In genomic region chr12:25186788-25187397, GRCh38 we compare ENCODE assay signal across 1 cellular context.
TF ChIP-seq lines count a peak whose summit lies in the region.

No MANE protein-coding gene starts in this region.

TF ChIP-seq in HepG2, 621 proteins besides CTCF, POLR2A, EP300 and RAD21 (continued from another document):
- TF ChIP-seq, protein P1, sequence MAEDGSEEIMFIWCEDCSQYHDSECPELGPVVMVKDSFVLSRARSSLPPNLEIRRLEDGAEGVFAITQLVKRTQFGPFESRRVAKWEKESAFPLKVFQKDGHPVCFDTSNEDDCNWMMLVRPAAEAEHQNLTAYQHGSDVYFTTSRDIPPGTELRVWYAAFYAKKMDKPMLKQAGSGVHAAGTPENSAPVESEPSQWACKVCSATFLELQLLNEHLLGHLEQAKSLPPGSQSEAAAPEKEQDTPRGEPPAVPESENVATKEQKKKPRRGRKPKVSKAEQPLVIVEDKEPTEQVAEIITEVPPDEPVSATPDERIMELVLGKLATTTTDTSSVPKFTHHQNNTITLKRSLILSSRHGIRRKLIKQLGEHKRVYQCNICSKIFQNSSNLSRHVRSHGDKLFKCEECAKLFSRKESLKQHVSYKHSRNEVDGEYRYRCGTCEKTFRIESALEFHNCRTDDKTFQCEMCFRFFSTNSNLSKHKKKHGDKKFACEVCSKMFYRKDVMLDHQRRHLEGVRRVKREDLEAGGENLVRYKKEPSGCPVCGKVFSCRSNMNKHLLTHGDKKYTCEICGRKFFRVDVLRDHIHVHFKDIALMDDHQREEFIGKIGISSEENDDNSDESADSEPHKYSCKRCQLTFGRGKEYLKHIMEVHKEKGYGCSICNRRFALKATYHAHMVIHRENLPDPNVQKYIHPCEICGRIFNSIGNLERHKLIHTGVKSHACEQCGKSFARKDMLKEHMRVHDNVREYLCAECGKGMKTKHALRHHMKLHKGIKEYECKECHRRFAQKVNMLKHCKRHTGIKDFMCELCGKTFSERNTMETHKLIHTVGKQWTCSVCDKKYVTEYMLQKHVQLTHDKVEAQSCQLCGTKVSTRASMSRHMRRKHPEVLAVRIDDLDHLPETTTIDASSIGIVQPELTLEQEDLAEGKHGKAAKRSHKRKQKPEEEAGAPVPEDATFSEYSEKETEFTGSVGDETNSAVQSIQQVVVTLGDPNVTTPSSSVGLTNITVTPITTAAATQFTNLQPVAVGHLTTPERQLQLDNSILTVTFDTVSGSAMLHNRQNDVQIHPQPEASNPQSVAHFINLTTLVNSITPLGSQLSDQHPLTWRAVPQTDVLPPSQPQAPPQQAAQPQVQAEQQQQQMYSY (CRISPR knock-in tag; IDR thresholded peaks at IDR 0.05) = peak; percentile 67; the same call in 1 of the 2 replicates
- no peak for TF ChIP-seq POLR2AphosphoS2 (IDR thresholded peaks at IDR 0.05; ENCODE audit: low read depth, low read length)
TF ChIP-seq in HepG2: peak in this region for 1.
